1 cellular context compared by ENCODE assay signal in genomic region chr5:43068037-43068436, GRCh38.
TF ChIP-seq lines count a peak whose summit lies in the region.

No MANE protein-coding gene starts in this region.

TF ChIP-seq in HepG2, 621 proteins besides CTCF, POLR2A, EP300 and RAD21:
- no peak for TF ChIP-seq SUZ12 (IDR thresholded peaks at IDR 0.05; ENCODE audit: low read depth, low read length)
TF ChIP-seq in HepG2: peak in this region for 0.
